In genomic region chr16:57462978-57463362, GRCh38 we compare ENCODE assay signal across 9 cellular contexts. TPM values are rescaled to one million over a fixed set of nuclear protein-coding genes. Genes with fewer than 3 reads are reported as not detected.
DNase-seq lines count a peak whose midpoint lies in the region; ATAC-seq, FAIRE-seq and TF ChIP-seq lines count a peak whose summit lies in the region.
"Had no signal": no experiment of that assay in that cellular context is flagged by ENCODE, and none has a peak within 500 bp of the region (broad histone marks: within the 10 kb centered on the region; RNA-seq: fewer than 3 reads in every experiment).

No MANE protein-coding gene starts in this region.

- H2AFZ ChIP-seq in astrocyte (ENCODE audit: low read depth, low read length) (no peak overlapping the region), HepG2 (ENCODE audit: low read length) (no peak overlapping the region)

- H3K9me3 Mint-ChIP-seq in astrocyte (ENCODE audit: unreplicated experiment), result no peaks in the 10 kb centered on the region

- no peaks in the 10 kb centered on the region for H3K9me3 ChIP-seq in BLaER1
- H3K9me3 ChIP-seq in astrocyte (ENCODE audit: insufficient read depth, low read depth, low read length), result no peaks in the 10 kb centered on the region
- no peaks in the 10 kb centered on the region for H3K9me3 ChIP-seq in HepG2 (ENCODE audit: low read length)
- H3K9me3 ChIP-seq in thyroid gland, result no peaks in the 10 kb centered on the region

- H3K4me1 ChIP-seq in BLaER1 (peaks cover 14% of the 10 kb centered on the region), astrocyte (ENCODE audit: insufficient read depth, low read length) (peaks cover 3% of the 10 kb centered on the region), HepG2 (ENCODE audit: insufficient read depth, low read length) (peaks cover 33% of the 10 kb centered on the region), thyroid gland (peaks cover 14 to 23% of the 10 kb centered on the region in 2 donors)

- H3K27me3 ChIP-seq in BLaER1 (no peaks in the 10 kb centered on the region), astrocyte (ENCODE audit: insufficient read depth, low read length) (no peaks in the 10 kb centered on the region), HepG2 (ENCODE audit: control insufficient read depth in 1 of 2, insufficient read depth in 2 of 2, low read length in 2 of 2) (no peaks in the 10 kb centered on the region; a peak in 1 of 5 replicates), thyroid gland (no peaks in the 10 kb centered on the region)

- intact Hi-C loops in HepG2 (cut with micrococcal nuclease; ENCODE audit: unreplicated experiment) (loop anchor here (1.0 kb wide), 1 partner anchor 56 kb away; no protein-coding TSS in a partner anchor), thyroid gland (cut with DNase I) (loop anchor here (5.0 kb wide), 1 partner anchor 54 kb away; no protein-coding TSS in a partner anchor)

- H3K79me2 ChIP-seq in astrocyte (ENCODE audit: insufficient read depth, low read length), result peaks cover 37% of the 10 kb centered on the region
- H3K79me2 ChIP-seq in HepG2 (ENCODE audit: insufficient read depth, low read length), result peaks cover 34% of the 10 kb centered on the region

- TF ChIP-seq EP300 in HepG2 (IDR thresholded peaks at IDR 0.05; ENCODE audit: low read depth in 2 of 2, low read length in 2 of 2), result no peak
- TF ChIP-seq EP300 in HepG2 (CRISPR knock-in tag; IDR thresholded peaks at IDR 0.05; ENCODE audit: borderline replicate concordance), result no peak

- in situ Hi-C loops in HepG2 (cut with HindIII; ENCODE audit: extremely low pct_ligation_motif_present, low pct_unique_long_range_greater_than_20kb), result no loop called here

- peak overlapping the region; percentile 58 for H3K27ac Mint-ChIP-seq in astrocyte (ENCODE audit: unreplicated experiment)

- H4K20me1 ChIP-seq in BLaER1 (peaks cover 35% of the 10 kb centered on the region), astrocyte (ENCODE audit: insufficient read depth, low read length) (peaks cover 34% of the 10 kb centered on the region), HepG2 (ENCODE audit: insufficient read depth, low read length) (no peaks in the 10 kb centered on the region)

- H3K4me3 ChIP-seq in BLaER1 (peak overlapping the region; percentile 91), astrocyte (ENCODE audit: insufficient read depth, low read depth, low read length) (peak overlapping the region; percentile 93), HepG2 (replicated peaks in 1 of 3; ENCODE audit: insufficient read depth in 1 of 3, low read depth in 2 of 3, low read length in 3 of 3) (peak overlapping the region; percentile 94 to 100 (median 99)), thyroid gland (replicated peaks in 1 of 3) (peak overlapping the region; percentile 54 to 96 (median 86))

- peaks cover 9% of the 10 kb centered on the region for H3K4me1 Mint-ChIP-seq in astrocyte (ENCODE audit: low read depth, unreplicated experiment)

- TF ChIP-seq RAD21 in HepG2 (CRISPR knock-in tag; IDR thresholded peaks at IDR 0.05), result no peak

- POLR2A ChIA-PET in HepG2 (lab: Yijun Ruan, JAX), result interaction anchor here (0.7 to 3.7 kb wide), 15 partner anchors 9 to 272 kb away, joined by 3 to 52 read pairs (median 5); partner anchors contain the start of genes CIAPIN1, COQ9, DOK4 and KATNB1

- FAIRE-seq in astrocyte (lab: Jason Lieb, UNC) (no peak), HepG2 (lab: Jason Lieb, UNC) (no peak)
- FAIRE-seq: islet of Langerhans had no signal

- TF ChIP-seq POLR2A in HepG2 (IDR thresholded peaks at IDR 0.05; ENCODE audit: insufficient read depth in 1 of 2, low read depth in 2 of 2, low read length in 2 of 2) (no peak), thyroid gland (IDR thresholded peaks at IDR 0.05) (no peak)

- no TSS peak for BruUV-seq in HepG2 (replicated peaks; lab: Mats Ljungman, UMichigan)

- DNase-seq in astrocyte (ENCODE audit: low read depth), result no peak
- DNase-seq in HepG2 (ENCODE audit: low spot score), result no peak
- no peak for DNase-seq in thyroid gland
- no peak for DNase-seq in GOT3 (lab: John Stamatoyannopoulos, UW)
- DNase-seq in 8988T, result no peak
- DNase-seq in germinal center (ENCODE audit: low spot score), result no peak

- TF ChIP-seq CTCF in astrocyte (IDR thresholded peaks at IDR 0.05; ENCODE audit: insufficient read depth, low read depth, low read length) (no peak), HepG2 (CRISPR knock-in tag; IDR thresholded peaks at IDR 0.05) (no peak), thyroid gland (IDR thresholded peaks at IDR 0.05) (no peak)

- H3K4me2 ChIP-seq in BLaER1 (peak overlapping the region; percentile 97), astrocyte (ENCODE audit: low read length) (peak overlapping the region; percentile 92), HepG2 (ENCODE audit: low read depth, low read length) (peak overlapping the region; percentile 95)

- H3K9ac ChIP-seq in BLaER1, result peak overlapping the region; percentile 91
- peak overlapping the region; percentile 91 for H3K9ac ChIP-seq in astrocyte (ENCODE audit: low read length)
- H3K9ac ChIP-seq in HepG2 (ENCODE audit: insufficient read depth, low read depth, low read length), result peak overlapping the region; percentile 94

- H3K27ac ChIP-seq in BLaER1 (peak overlapping the region; percentile 69), astrocyte (ENCODE audit: low read depth, low read length) (peak overlapping the region; percentile 56), HepG2 (ENCODE audit: extremely low read length, insufficient read depth, low read length) (peak overlapping the region; percentile 63), thyroid gland (peak overlapping the region; percentile 80 to 89 (median 85))

- ATAC-seq in HG02973 (IDR thresholded peaks at IDR 0.05; ENCODE audit: unreplicated experiment), result peak; percentile 14
- peak; percentile 73 for ATAC-seq in HepG2

- WGBS in HepG2 (ENCODE audit: low lambda C conversion rate), result 0% methylated on average over 9 of the region's 16 CpGs
- WGBS in thyroid gland, 2 donors, result 0 to 2% methylated on average over 13 to 14 of the region's 16 CpGs

- H3K36me3 ChIP-seq in BLaER1 (peaks cover 82% of the 10 kb centered on the region), astrocyte (ENCODE audit: insufficient read depth, low read length) (peaks cover 26% of the 10 kb centered on the region), HepG2 (replicated peaks in 1 of 2; ENCODE audit: control insufficient read depth in 1 of 2, insufficient read depth in 2 of 2, low read length in 2 of 2) (peaks cover 29 to 65% of the 10 kb centered on the region in 2 experiments), thyroid gland (peaks cover 42 to 46% of the 10 kb centered on the region in 2 donors)

- H3K27me3 Mint-ChIP-seq in astrocyte (ENCODE audit: low read depth, unreplicated experiment), result no peaks in the 10 kb centered on the region

- peaks cover 18% of the 10 kb centered on the region for H3K36me3 Mint-ChIP-seq in astrocyte (ENCODE audit: low read depth, unreplicated experiment)

- CTCF ChIA-PET in HepG2 (lab: Yijun Ruan, JAX; ENCODE audit: low intra/inter-chr PET ratio, low total read pairs), result interaction anchor here (1.2 to 4.6 kb wide), 2 partner anchors 9 to 57 kb away, joined by 3 to 37 read pairs; no protein-coding TSS in a partner anchor

- peak overlapping the region; percentile 99 for H3K4me3 Mint-ChIP-seq in astrocyte (ENCODE audit: unreplicated experiment)

RNA-seq across cellular contexts. Expression of gene POLR2C, which starts 0.5 kb away (rescaled TPM):
- 53.7 and 58.0 TPM in 2 replicates for total RNA-seq in astrocyte
- 104 and 146 TPM in 2 replicates for total RNA-seq in HepG2 (2016; rRNA removed; fragmentation: Illumina TruSeq; extraction: Trizol)
- total RNA-seq in HepG2 (2016; cell fraction: cytosol; rRNA removed; fragmentation: Illumina TruSeq; extraction: Trizol; ENCODE audit: low read depth), result 18.6 and 24.2 TPM in 2 replicates
- total RNA-seq in HepG2 (2016; cell fraction: insoluble cytoplasmic fraction; rRNA removed; fragmentation: Illumina TruSeq; extraction: Trizol), result 103 and 154 TPM in 2 replicates
- total RNA-seq in HepG2 (2016; cell fraction: membrane; rRNA removed; fragmentation: Illumina TruSeq; extraction: Trizol), result 49.1 and 55.4 TPM in 2 replicates
- total RNA-seq in HepG2 (2016; cell fraction: nucleus; rRNA removed; fragmentation: Illumina TruSeq; extraction: Trizol), result 54.3 and 64.6 TPM in 2 replicates
- polyA plus RNA-seq in HepG2 (2011; rRNA removed), result 199 and 216 TPM in 2 replicates
- 226 and 249 TPM in 2 replicates for polyA plus RNA-seq in HepG2 (2011; cell fraction: cytosol; rRNA removed)
- polyA plus RNA-seq in HepG2 (2011; cell fraction: nucleus; rRNA removed), result 143 and 144 TPM in 2 replicates
- 72.5 and 84.4 TPM in 2 replicates for polyA plus RNA-seq in HepG2 (2012)
- 18.7 and 20.9 TPM in 2 replicates for polyA plus RNA-seq in HepG2 (2016; cell fraction: cytosol; fragmentation: Illumina TruSeq; extraction: Trizol; ENCODE audit: low read depth)
- polyA plus RNA-seq in HepG2 (2016; cell fraction: insoluble cytoplasmic fraction; fragmentation: Illumina TruSeq; extraction: Trizol; ENCODE audit: low read depth), result 169 and 175 TPM in 2 replicates
- 41.6 and 42.2 TPM in 2 replicates for polyA plus RNA-seq in HepG2 (2016; cell fraction: membrane; fragmentation: Illumina TruSeq; extraction: Trizol; ENCODE audit: low read depth)
- polyA plus RNA-seq in HepG2 (2016; cell fraction: nucleus; fragmentation: Illumina TruSeq; extraction: Trizol; ENCODE audit: insufficient read depth, low read depth), result 94.8 and 102 TPM in 2 replicates
- polyA minus RNA-seq in HepG2 (2011; rRNA and poly(A)+ RNA removed; ENCODE audit: low replicate concordance), result 302 and 354 TPM in 2 replicates
- polyA minus RNA-seq in HepG2 (2011; cell fraction: cytosol; rRNA and poly(A)+ RNA removed), result 134 and 135 TPM in 2 replicates
- 124 and 139 TPM in 2 replicates for polyA minus RNA-seq in HepG2 (2011; cell fraction: nucleus; rRNA and poly(A)+ RNA removed)
- total RNA-seq in thyroid gland, result 100 to 1,000 TPM; 126 to 212 (median 174) TPM

RNA-seq across cellular contexts. Expression of gene COQ9, which starts 15.7 kb away (rescaled TPM):
- total RNA-seq in astrocyte (29.1 TPM in 2 replicates), HepG2 (2016; rRNA removed; fragmentation: Illumina TruSeq; extraction: Trizol) (57.5 and 62.0 TPM in 2 replicates), thyroid gland (100 to 1,000 TPM in 1 of 4 donors, 10 to 100 TPM in 3; 41.8 to 112 (median 76.1) TPM)
- 12.2 and 13.5 TPM in 2 replicates for total RNA-seq in HepG2 (2016; cell fraction: cytosol; rRNA removed; fragmentation: Illumina TruSeq; extraction: Trizol; ENCODE audit: low read depth)
- total RNA-seq in HepG2 (2016; cell fraction: insoluble cytoplasmic fraction; rRNA removed; fragmentation: Illumina TruSeq; extraction: Trizol), result 57.7 and 61.8 TPM in 2 replicates
- total RNA-seq in HepG2 (2016; cell fraction: membrane; rRNA removed; fragmentation: Illumina TruSeq; extraction: Trizol), result 29.6 and 29.7 TPM in 2 replicates
- 48.3 and 49.8 TPM in 2 replicates for total RNA-seq in HepG2 (2016; cell fraction: nucleus; rRNA removed; fragmentation: Illumina TruSeq; extraction: Trizol)
- 104 and 108 TPM in 2 replicates for polyA plus RNA-seq in HepG2 (2011; rRNA removed)
- 77.6 and 88.3 TPM in 2 replicates for polyA plus RNA-seq in HepG2 (2011; cell fraction: cytosol; rRNA removed)
- polyA plus RNA-seq in HepG2 (2011; cell fraction: nucleus; rRNA removed), result 174 and 196 TPM in 2 replicates
- polyA plus RNA-seq in HepG2 (2012), result 35.1 and 40.7 TPM in 2 replicates
- 7.1 and 7.4 TPM in 2 replicates for polyA plus RNA-seq in HepG2 (2016; cell fraction: cytosol; fragmentation: Illumina TruSeq; extraction: Trizol; ENCODE audit: low read depth)
- polyA plus RNA-seq in HepG2 (2016; cell fraction: insoluble cytoplasmic fraction; fragmentation: Illumina TruSeq; extraction: Trizol; ENCODE audit: low read depth), result 56.0 and 60.7 TPM in 2 replicates
- 17.9 and 18.7 TPM in 2 replicates for polyA plus RNA-seq in HepG2 (2016; cell fraction: membrane; fragmentation: Illumina TruSeq; extraction: Trizol; ENCODE audit: low read depth)
- 89.6 and 91.0 TPM in 2 replicates for polyA plus RNA-seq in HepG2 (2016; cell fraction: nucleus; fragmentation: Illumina TruSeq; extraction: Trizol; ENCODE audit: insufficient read depth, low read depth)
- 78.3 and 147 TPM in 2 replicates for polyA minus RNA-seq in HepG2 (2011; rRNA and poly(A)+ RNA removed; ENCODE audit: low replicate concordance)
- polyA minus RNA-seq in HepG2 (2011; cell fraction: cytosol; rRNA and poly(A)+ RNA removed), result 25.2 and 27.3 TPM in 2 replicates
- polyA minus RNA-seq in HepG2 (2011; cell fraction: nucleus; rRNA and poly(A)+ RNA removed), result 48.0 and 60.5 TPM in 2 replicates

RNA-seq across cellular contexts. Expression of gene CIAPIN1, which starts 15.8 kb away (rescaled TPM):
- 68.9 and 72.0 TPM in 2 replicates for total RNA-seq in astrocyte
- total RNA-seq in HepG2 (2016; rRNA removed; fragmentation: Illumina TruSeq; extraction: Trizol), result 89.7 and 113 TPM in 2 replicates
- total RNA-seq in HepG2 (2016; cell fraction: cytosol; rRNA removed; fragmentation: Illumina TruSeq; extraction: Trizol; ENCODE audit: low read depth), result 19.4 and 23.1 TPM in 2 replicates
- total RNA-seq in HepG2 (2016; cell fraction: insoluble cytoplasmic fraction; rRNA removed; fragmentation: Illumina TruSeq; extraction: Trizol), result 88.9 and 116 TPM in 2 replicates
- total RNA-seq in HepG2 (2016; cell fraction: membrane; rRNA removed; fragmentation: Illumina TruSeq; extraction: Trizol), result 31.7 and 33.1 TPM in 2 replicates
- total RNA-seq in HepG2 (2016; cell fraction: nucleus; rRNA removed; fragmentation: Illumina TruSeq; extraction: Trizol), result 39.3 and 39.9 TPM in 2 replicates
- polyA plus RNA-seq in HepG2 (2011; rRNA removed), result 62.4 and 69.3 TPM in 2 replicates
- 56.5 and 68.4 TPM in 2 replicates for polyA plus RNA-seq in HepG2 (2011; cell fraction: cytosol; rRNA removed)
- 23.6 and 32.7 TPM in 2 replicates for polyA plus RNA-seq in HepG2 (2011; cell fraction: nucleus; rRNA removed)
- polyA plus RNA-seq in HepG2 (2012), result 47.4 and 50.8 TPM in 2 replicates
- 10.3 and 11.8 TPM in 2 replicates for polyA plus RNA-seq in HepG2 (2016; cell fraction: cytosol; fragmentation: Illumina TruSeq; extraction: Trizol; ENCODE audit: low read depth)
- polyA plus RNA-seq in HepG2 (2016; cell fraction: insoluble cytoplasmic fraction; fragmentation: Illumina TruSeq; extraction: Trizol; ENCODE audit: low read depth), result 109 and 116 TPM in 2 replicates
- 17.0 and 17.1 TPM in 2 replicates for polyA plus RNA-seq in HepG2 (2016; cell fraction: membrane; fragmentation: Illumina TruSeq; extraction: Trizol; ENCODE audit: low read depth)
- polyA plus RNA-seq in HepG2 (2016; cell fraction: nucleus; fragmentation: Illumina TruSeq; extraction: Trizol; ENCODE audit: insufficient read depth, low read depth), result 67.4 and 77.6 TPM in 2 replicates
- 47.0 and 64.1 TPM in 2 replicates for polyA minus RNA-seq in HepG2 (2011; rRNA and poly(A)+ RNA removed; ENCODE audit: low replicate concordance)
- polyA minus RNA-seq in HepG2 (2011; cell fraction: cytosol; rRNA and poly(A)+ RNA removed), result 25.8 and 25.9 TPM in 2 replicates
- polyA minus RNA-seq in HepG2 (2011; cell fraction: nucleus; rRNA and poly(A)+ RNA removed), result 23.2 and 35.6 TPM in 2 replicates
- total RNA-seq in thyroid gland, result 10 to 100 TPM; 29.2 to 41.2 (median 35.5) TPM

RNA-seq across cellular contexts. Expression of gene DOK4, which starts 23.3 kb away (rescaled TPM):
- total RNA-seq in astrocyte, result 25.5 and 28.4 TPM in 2 replicates
- total RNA-seq in HepG2 (2016; rRNA removed; fragmentation: Illumina TruSeq; extraction: Trizol), result 52.7 and 55.5 TPM in 2 replicates
- 23.8 and 26.8 TPM in 2 replicates for total RNA-seq in HepG2 (2016; cell fraction: cytosol; rRNA removed; fragmentation: Illumina TruSeq; extraction: Trizol; ENCODE audit: low read depth)
- 51.4 and 51.5 TPM in 2 replicates for total RNA-seq in HepG2 (2016; cell fraction: insoluble cytoplasmic fraction; rRNA removed; fragmentation: Illumina TruSeq; extraction: Trizol)
- total RNA-seq in HepG2 (2016; cell fraction: membrane; rRNA removed; fragmentation: Illumina TruSeq; extraction: Trizol), result 58.5 and 70.1 TPM in 2 replicates
- 32.8 and 34.6 TPM in 2 replicates for total RNA-seq in HepG2 (2016; cell fraction: nucleus; rRNA removed; fragmentation: Illumina TruSeq; extraction: Trizol)
- polyA plus RNA-seq in HepG2 (2011; rRNA removed), result 70.0 and 92.5 TPM in 2 replicates
- polyA plus RNA-seq in HepG2 (2011; cell fraction: cytosol; rRNA removed), result 59.9 and 66.8 TPM in 2 replicates
- 136 and 138 TPM in 2 replicates for polyA plus RNA-seq in HepG2 (2011; cell fraction: nucleus; rRNA removed)
- 41.9 and 45.8 TPM in 2 replicates for polyA plus RNA-seq in HepG2 (2012)
- 31.1 and 35.0 TPM in 2 replicates for polyA plus RNA-seq in HepG2 (2016; cell fraction: cytosol; fragmentation: Illumina TruSeq; extraction: Trizol; ENCODE audit: low read depth)
- polyA plus RNA-seq in HepG2 (2016; cell fraction: insoluble cytoplasmic fraction; fragmentation: Illumina TruSeq; extraction: Trizol; ENCODE audit: low read depth), result 59.2 and 63.5 TPM in 2 replicates
- 57.7 and 60.6 TPM in 2 replicates for polyA plus RNA-seq in HepG2 (2016; cell fraction: membrane; fragmentation: Illumina TruSeq; extraction: Trizol; ENCODE audit: low read depth)
- polyA plus RNA-seq in HepG2 (2016; cell fraction: nucleus; fragmentation: Illumina TruSeq; extraction: Trizol; ENCODE audit: insufficient read depth, low read depth), result 72.2 and 73.9 TPM in 2 replicates
- 45.3 and 104 TPM in 2 replicates for polyA minus RNA-seq in HepG2 (2011; rRNA and poly(A)+ RNA removed; ENCODE audit: low replicate concordance)
- polyA minus RNA-seq in HepG2 (2011; cell fraction: cytosol; rRNA and poly(A)+ RNA removed), result 28.8 and 30.7 TPM in 2 replicates
- polyA minus RNA-seq in HepG2 (2011; cell fraction: nucleus; rRNA and poly(A)+ RNA removed), result 20.1 and 26.6 TPM in 2 replicates
- 10 to 100 TPM in 2 of 4 donors, 1 to 10 TPM in 2; 9.1 to 27.3 (median 13.3) TPM for total RNA-seq in thyroid gland

RNA-seq across cellular contexts. Expression of gene CCL17, which starts 58.4 kb away (rescaled TPM):
- total RNA-seq in astrocyte (not detected in 2 replicates), HepG2 (2016; rRNA removed; fragmentation: Illumina TruSeq; extraction: Trizol) (not detected in 2 replicates), thyroid gland (not detected)
- not detected in 2 replicates for total RNA-seq in HepG2 (2016; cell fraction: cytosol; rRNA removed; fragmentation: Illumina TruSeq; extraction: Trizol; ENCODE audit: low read depth)
- not detected in 2 replicates for total RNA-seq in HepG2 (2016; cell fraction: insoluble cytoplasmic fraction; rRNA removed; fragmentation: Illumina TruSeq; extraction: Trizol)
- not detected in 2 replicates for total RNA-seq in HepG2 (2016; cell fraction: membrane; rRNA removed; fragmentation: Illumina TruSeq; extraction: Trizol)
- total RNA-seq in HepG2 (2016; cell fraction: nucleus; rRNA removed; fragmentation: Illumina TruSeq; extraction: Trizol), result not detected in 2 replicates
- not detected in 2 replicates for polyA plus RNA-seq in HepG2 (2011; rRNA removed)
- not detected in 2 replicates for polyA plus RNA-seq in HepG2 (2011; cell fraction: cytosol; rRNA removed)
- polyA plus RNA-seq in HepG2 (2011; cell fraction: nucleus; rRNA removed), result not detected in 2 replicates
- not detected in 2 replicates for polyA plus RNA-seq in HepG2 (2012)
- not detected in 2 replicates for polyA plus RNA-seq in HepG2 (2016; cell fraction: cytosol; fragmentation: Illumina TruSeq; extraction: Trizol; ENCODE audit: low read depth)
- polyA plus RNA-seq in HepG2 (2016; cell fraction: insoluble cytoplasmic fraction; fragmentation: Illumina TruSeq; extraction: Trizol; ENCODE audit: low read depth), result not detected in 2 replicates
- polyA plus RNA-seq in HepG2 (2016; cell fraction: membrane; fragmentation: Illumina TruSeq; extraction: Trizol; ENCODE audit: low read depth), result not detected in 2 replicates
- not detected in 2 replicates for polyA plus RNA-seq in HepG2 (2016; cell fraction: nucleus; fragmentation: Illumina TruSeq; extraction: Trizol; ENCODE audit: insufficient read depth, low read depth)
- not detected in 2 replicates for polyA minus RNA-seq in HepG2 (2011; rRNA and poly(A)+ RNA removed; ENCODE audit: low replicate concordance)
- not detected in 2 replicates for polyA minus RNA-seq in HepG2 (2011; cell fraction: cytosol; rRNA and poly(A)+ RNA removed)
- not detected in 2 replicates for polyA minus RNA-seq in HepG2 (2011; cell fraction: nucleus; rRNA and poly(A)+ RNA removed)
